In the genomic region with DNA sequence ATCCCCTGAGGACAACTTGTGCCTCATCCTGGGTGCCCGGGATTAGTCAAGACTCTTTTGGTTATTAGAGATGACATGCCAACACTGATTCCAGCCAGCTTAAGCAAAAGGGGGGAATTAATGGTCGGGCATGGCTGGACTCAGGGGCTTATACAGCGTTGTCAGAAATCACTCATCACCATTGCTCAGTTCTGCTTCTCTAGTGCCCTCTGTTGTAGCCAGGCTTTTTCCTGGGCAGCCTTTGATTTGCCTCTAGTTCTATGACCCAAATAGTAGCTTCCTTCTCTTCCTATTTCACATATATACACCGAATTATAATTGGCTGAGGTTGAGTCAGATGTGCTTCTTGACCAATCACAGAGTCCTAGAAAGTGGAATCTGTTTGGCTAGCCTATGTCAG, we compare ENCODE assay signal across 28 cellular contexts.
"Had no signal": no experiment of that assay in that cellular context is flagged by ENCODE, and none has a peak within 500 bp of the region (broad histone marks: within the 10 kb centered on the region; RNA-seq: fewer than 3 reads in every experiment).

No MANE protein-coding gene starts in this region.

- ATAC-seq: activated T-cell treated with anti-CD3 and anti-CD28 coated beads, Interleukin-2, amount 50 U/mL, for 4 hours; left lobe of liver; lower lobe of right lung; mucosa of descending colon; sciatic nerve; stimulated activated effector memory CD8-positive, alpha-beta T cell treated with anti-CD3 and anti-CD28 coated beads, Interleukin-12 subunit alpha, Interleukin-12 subunit beta, amount 100 ng/mL, for 72 hours had no signal

- H3K4me3 ChIP-seq: coronary artery, esophagus squamous epithelium, lower lobe of right lung, mucosa of descending colon, stomach, suprapubic skin, transverse colon, uterus had no signal

- H3K27ac ChIP-seq: esophagus squamous epithelium, lower lobe of right lung, stomach, suprapubic skin, uterus had no signal

- H3K36me3 ChIP-seq: esophagus squamous epithelium, lower lobe of right lung, stomach, suprapubic skin, transverse colon, uterus had no signal

- DNase-seq: activated B cell treated with CpG ODN at 0.5 μM for 24 hours; activated CD4-positive, alpha-beta T cell treated with anti-CD3 and anti-CD28 coated beads for 4 hours; activated CD4-positive, alpha-beta T cell treated with anti-CD3 and anti-CD28 coated beads, Interleukin-2, amount 50 U/mL, for 48 hours; activated CD8-positive, alpha-beta memory T cell treated with anti-CD3 and anti-CD28 coated beads, Interleukin-2, amount 50 U/mL, for 48 hours; activated naive CD4-positive, alpha-beta T cell; activated naive CD8-positive, alpha-beta T cell treated with anti-CD3 and anti-CD28 coated beads for 36 hours; activated T-cell treated with anti-CD3 and anti-CD28 coated beads, Interleukin-2, amount 50 U/mL, for 4 hours; cerebellar nuclear complex; endodermal cell; esophagus squamous epithelium; kidney; lower lobe of right lung; mesendoderm; mucosa of descending colon; nephron progenitor cell; occipital lobe; posterior cingulate gyrus; small intestine; stimulated activated CD4-positive, alpha-beta T cell treated with anti-CD3 and anti-CD28 coated beads, Interleukin-2, amount 100 ng/mL, for 24 hours; stomach; T-helper 9 cell; transverse colon; uterus had no signal

- H3K27me3 ChIP-seq: stomach, suprapubic skin, transverse colon, uterus had no signal

- H3K9me3 ChIP-seq: lower lobe of right lung, mucosa of descending colon, suprapubic skin, transverse colon, uterus had no signal
